ENCODE assay signal across 14 cellular contexts in genomic region chr14:68402525-68403101, GRCh38.
DNase-seq lines count a peak whose midpoint lies in the region; ATAC-seq and TF ChIP-seq lines count a peak whose summit lies in the region.
"Had no signal": no experiment of that assay in that cellular context is flagged by ENCODE, and none has a peak within 500 bp of the region (broad histone marks: within the 10 kb centered on the region; RNA-seq: fewer than 3 reads in every experiment).

No MANE protein-coding gene starts in this region.

- H3K9me3 Mint-ChIP-seq in activated T-cell treated with anti-CD3 and anti-CD28 coated beads, Interleukin-2, amount 50 U/mL, for 24 hours: no peaks in the 10 kb centered on the region
- H3K9me3 Mint-ChIP-seq in activated T-cell treated with anti-CD3 and anti-CD28 coated beads, Interleukin-2, amount 50 U/mL, for 72 hours: no peaks in the 10 kb centered on the region
- H3K9me3 Mint-ChIP-seq in natural killer cell: no peaks in the 10 kb centered on the region
- H3K9me3 Mint-ChIP-seq in type B pancreatic cell: peaks cover 3% of the 10 kb centered on the region
- H3K9me3 Mint-ChIP-seq: activated naive CD4-positive, alpha-beta T cell treated with anti-CD3 and anti-CD28 coated beads, Interleukin-2, amount 10 ng/mL, durations not matched to agents 7 days and 5 days; CD8-positive, alpha-beta memory T cell had no signal

- no peaks in the 10 kb centered on the region for H3K27me3 Mint-ChIP-seq in activated T-cell treated with anti-CD3 and anti-CD28 coated beads, Interleukin-2, amount 50 U/mL, for 24 hours
- no peaks in the 10 kb centered on the region for H3K27me3 Mint-ChIP-seq in activated T-cell treated with anti-CD3 and anti-CD28 coated beads, Interleukin-2, amount 50 U/mL, for 72 hours (ENCODE audit: low read depth)
- no peaks in the 10 kb centered on the region for H3K27me3 Mint-ChIP-seq in natural killer cell (ENCODE audit: low read depth in 2 of 2)
- no peaks in the 10 kb centered on the region for H3K27me3 Mint-ChIP-seq in type B pancreatic cell
- H3K27me3 Mint-ChIP-seq: activated naive CD4-positive, alpha-beta T cell treated with anti-CD3 and anti-CD28 coated beads, Interleukin-2, amount 10 ng/mL, durations not matched to agents 7 days and 5 days; CD8-positive, alpha-beta memory T cell had no signal

- H3K27ac ChIP-seq in RWPE2 (ENCODE audit: poor library complexity, severe bottlenecking): peak overlapping the region; percentile 87

- H3K27ac Mint-ChIP-seq in activated T-cell treated with anti-CD3 and anti-CD28 coated beads, Interleukin-2, amount 50 U/mL, for 24 hours: peak overlapping the region; percentile 1
- H3K27ac Mint-ChIP-seq in activated T-cell treated with anti-CD3 and anti-CD28 coated beads, Interleukin-2, amount 50 U/mL, for 72 hours: no peak overlapping the region
- H3K27ac Mint-ChIP-seq in natural killer cell (peak overlapping the region; percentile 70 to 78), type B pancreatic cell (peak overlapping the region; percentile 63)
- H3K27ac Mint-ChIP-seq: activated naive CD4-positive, alpha-beta T cell treated with anti-CD3 and anti-CD28 coated beads, Interleukin-2, amount 10 ng/mL, durations not matched to agents 7 days and 5 days had no signal

- H3K9me3 ChIP-seq in RWPE2 (ENCODE audit: severe bottlenecking): no peaks in the 10 kb centered on the region
- H3K9me3 ChIP-seq: neutrophil had no signal

- no peak overlapping the region for H3K4me3 Mint-ChIP-seq in activated T-cell treated with anti-CD3 and anti-CD28 coated beads, Interleukin-2, amount 50 U/mL, for 24 hours
- H3K4me3 Mint-ChIP-seq in activated T-cell treated with anti-CD3 and anti-CD28 coated beads, Interleukin-2, amount 50 U/mL, for 72 hours: no peak overlapping the region
- H3K4me3 Mint-ChIP-seq in natural killer cell: peak overlapping the region; percentile 8
- H3K4me3 Mint-ChIP-seq in type B pancreatic cell: no peak overlapping the region
- H3K4me3 Mint-ChIP-seq: activated naive CD4-positive, alpha-beta T cell treated with anti-CD3 and anti-CD28 coated beads, Interleukin-2, amount 10 ng/mL, durations not matched to agents 7 days and 5 days had no signal

- intact Hi-C loops in natural killer cell (cut with micrococcal nuclease): loop anchor here (10.0 kb wide), 3 partner anchors 118 to 382 kb away; no protein-coding TSS in a partner anchor

- no peaks in the 10 kb centered on the region for H3K36me3 ChIP-seq in RWPE2 (ENCODE audit: low read depth)
- no peaks in the 10 kb centered on the region for H3K36me3 ChIP-seq in H7 (replicated peaks; ENCODE audit: control insufficient read depth, insufficient read depth, low read length)
- H3K36me3 ChIP-seq: neutrophil had no signal

- no peak for ATAC-seq in activated T-cell treated with anti-CD3 and anti-CD28 coated beads, Interleukin-2, amount 50 U/mL, for 72 hours (replicated peaks in 1 of 2)
- no peak for ATAC-seq in RWPE2 (ENCODE audit: low read depth)
- ATAC-seq in natural killer cell: no peak
- ATAC-seq in HG02623 (IDR thresholded peaks at IDR 0.05; ENCODE audit: unreplicated experiment): no peak

- DNase-seq in activated T-cell treated with anti-CD3 and anti-CD28 coated beads, Interleukin-2, amount 50 U/mL, for 24 hours: no peak
- DNase-seq in activated T-cell treated with anti-CD3 and anti-CD28 coated beads, Interleukin-2, amount 50 U/mL, for 72 hours: no peak
- DNase-seq in RWPE2 (ENCODE audit: low spot score) (no peak), natural killer cell (no peak), type B pancreatic cell (ENCODE audit: extremely low spot score, unreplicated experiment) (no peak), pons (ENCODE audit: low spot score) (no peak), H7 (no peak)
- DNase-seq: 8988T; activated naive CD4-positive, alpha-beta T cell treated with anti-CD3 and anti-CD28 coated beads, Interleukin-2, amount 10 ng/mL, durations not matched to agents 7 days and 5 days; CD8-positive, alpha-beta memory T cell; central memory CD4-positive, alpha-beta T cell had no signal

- H3K4me1 ChIP-seq in RWPE2 (ENCODE audit: insufficient read depth, poor library complexity, severe bottlenecking): peaks cover 55% of the 10 kb centered on the region

- H3K27me3 ChIP-seq in RWPE2 (ENCODE audit: insufficient read depth, poor library complexity, severe bottlenecking) (no peaks in the 10 kb centered on the region), H7 (ENCODE audit: control insufficient read depth, insufficient read depth, low read length) (no peaks in the 10 kb centered on the region)
- H3K27me3 ChIP-seq: neutrophil had no signal

- TF ChIP-seq CTCF in RWPE2 (IDR thresholded peaks at IDR 0.05; ENCODE audit: poor library complexity, severe bottlenecking) (no peak), natural killer cell (IDR thresholded peaks at IDR 0.05) (no peak), type B pancreatic cell (conservative IDR thresholded peaks at IDR 0.05) (no peak)

- peaks cover 41% of the 10 kb centered on the region for H3K4me1 Mint-ChIP-seq in activated T-cell treated with anti-CD3 and anti-CD28 coated beads, Interleukin-2, amount 50 U/mL, for 24 hours (ENCODE audit: low read depth)
- H3K4me1 Mint-ChIP-seq in activated T-cell treated with anti-CD3 and anti-CD28 coated beads, Interleukin-2, amount 50 U/mL, for 72 hours (ENCODE audit: low read depth): peaks cover 29% of the 10 kb centered on the region
- H3K4me1 Mint-ChIP-seq in natural killer cell (peaks cover 56% of the 10 kb centered on the region in 2 donors), type B pancreatic cell (ENCODE audit: unreplicated experiment) (peaks cover 47% of the 10 kb centered on the region)

- H3K4me3 ChIP-seq in RWPE2 (ENCODE audit: severe bottlenecking): no peak overlapping the region
- H3K4me3 ChIP-seq in H7 (ENCODE audit: insufficient read depth, low read depth, low read length): no peak overlapping the region
- H3K4me3 ChIP-seq: lung had no signal

- no peaks in the 10 kb centered on the region for H3K36me3 Mint-ChIP-seq in activated T-cell treated with anti-CD3 and anti-CD28 coated beads, Interleukin-2, amount 50 U/mL, for 24 hours (ENCODE audit: low read depth)
- no peaks in the 10 kb centered on the region for H3K36me3 Mint-ChIP-seq in activated T-cell treated with anti-CD3 and anti-CD28 coated beads, Interleukin-2, amount 50 U/mL, for 72 hours (ENCODE audit: insufficient read depth in 2 of 2)
- H3K36me3 Mint-ChIP-seq in natural killer cell: no peaks in the 10 kb centered on the region
- peaks cover 3% of the 10 kb centered on the region for H3K36me3 Mint-ChIP-seq in type B pancreatic cell
- H3K36me3 Mint-ChIP-seq: activated naive CD4-positive, alpha-beta T cell treated with anti-CD3 and anti-CD28 coated beads, Interleukin-2, amount 10 ng/mL, durations not matched to agents 7 days and 5 days had no signal
